In the genomic region with DNA sequence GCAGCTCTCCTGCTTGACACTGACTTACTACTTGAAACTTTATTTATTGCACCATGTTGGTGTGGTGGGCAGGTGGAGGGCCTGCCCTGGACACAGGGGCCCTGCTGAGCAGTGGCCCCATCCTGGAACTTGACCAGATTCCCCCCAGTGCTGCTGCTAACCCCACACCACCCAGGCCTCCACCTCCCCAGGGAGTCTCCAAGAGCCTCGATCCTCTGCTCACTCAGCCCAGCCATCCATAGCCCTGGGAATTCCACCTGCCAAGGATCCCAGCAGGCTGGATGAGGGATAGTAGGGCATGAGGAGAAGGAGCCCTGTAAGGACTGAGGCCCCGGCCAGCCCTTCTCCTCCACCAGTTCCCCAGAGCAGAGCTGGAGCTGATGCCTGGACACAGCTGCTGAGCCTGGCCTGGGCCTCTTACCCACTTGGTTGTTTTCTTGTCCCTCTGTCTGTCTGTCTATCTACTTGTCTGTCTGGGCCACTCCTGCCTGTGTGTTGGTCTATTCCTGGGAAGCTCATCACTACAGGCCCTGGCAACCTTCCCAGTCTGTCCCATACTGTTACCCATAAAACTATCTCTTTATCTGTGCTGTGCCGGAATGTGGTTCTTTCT, we compare ENCODE assay signal across 1 cellular context.
TF ChIP-seq lines count a peak whose summit lies in the region.

No MANE protein-coding gene starts in this region.

TF ChIP-seq in A549, 52 proteins besides CTCF, POLR2A, EP300 and RAD21 (continued from another document):
- no peak for TF ChIP-seq ELK1 (IDR thresholded peaks at IDR 0.05; ENCODE audit: low read depth, low read length)
- TF ChIP-seq CEBPB (IDR thresholded peaks at IDR 0.05): no peak
- no peak for TF ChIP-seq RFX5 (IDR thresholded peaks at IDR 0.05)
- TF ChIP-seq HOXA7 (CRISPR knock-in tag; IDR thresholded peaks at IDR 0.05): no peak
- no peak for TF ChIP-seq KDM1A (IDR thresholded peaks at IDR 0.05; ENCODE audit: low read depth)
